In genomic region chr2:240820014-240820606, GRCh38 we compare ENCODE assay signal across 8 cellular contexts. TPM values are rescaled to one million over a fixed set of nuclear protein-coding genes. Genes with fewer than 3 reads are reported as not detected.
DNase-seq lines count a peak whose midpoint lies in the region; ATAC-seq and TF ChIP-seq lines count a peak whose summit lies in the region.

TSS of gene KIF1A (minus strand) at chr2:240820219. CDS start at chr2:240797752, 22,467 bp downstream.

- H3K9me3 ChIP-seq in breast epithelium (peaks cover 2 to 6% of the 10 kb centered on the region in 2 donors), right cardiac atrium (ENCODE audit: control insufficient read depth, low read length) (peaks cover 4% of the 10 kb centered on the region)

- intact Hi-C loops in breast epithelium (cut with DNase I; ENCODE audit: low total_unique reads) (no loop called here), MCF 10A (cut with micrococcal nuclease) (no loop called here), right cardiac atrium (cut with DNase I) (no loop called here), CD14-positive monocyte (cut with micrococcal nuclease) (no loop called here)

- no TSS peak for BruUV-seq in MCF 10A (replicated peaks; lab: Mats Ljungman, UMichigan)

- H3K4me1 ChIP-seq in breast epithelium (peaks cover 0 to 12% of the 10 kb centered on the region in 2 donors), right cardiac atrium (ENCODE audit: control insufficient read depth, insufficient read depth, low read length) (no peaks in the 10 kb centered on the region)

- H3K27ac Mint-ChIP-seq in MCF 10A (ENCODE audit: low read depth, unreplicated experiment) (no peak within 1 kb of the TSS), T-cell (no peak within 1 kb of the TSS), CD14-positive monocyte (no peak within 1 kb of the TSS)
- H3K27ac Mint-ChIP-seq in stimulated activated memory B cell treated with anti-CD40 and anti-IgM and Interleukin-4, amounts not matched to agents 10 μg/mL and 1 μg/mL and 100 μg/mL, for 72 hours, result no peak within 1 kb of the TSS

- H3K4me3 ChIP-seq in breast epithelium (peak within 1 kb of the TSS in 2 of 3 donors; percentile 43 to 66), right cardiac atrium (ENCODE audit: low read length) (peak within 1 kb of the TSS; percentile 56)

- ATAC-seq in T-cell (replicated peaks in 1 of 4) (peak; percentile 26 to 44 (median 38)), right cardiac atrium (peak; percentile 66 to 77), HG03342 (IDR thresholded peaks at IDR 0.05; ENCODE audit: unreplicated experiment) (no peak)
- ATAC-seq in stimulated activated memory B cell treated with anti-CD40 and anti-IgM and Interleukin-4, amounts not matched to agents 10 μg/mL and 1 μg/mL and 100 μg/mL, for 72 hours, result no peak

- POLR2A ChIA-PET in MCF 10A (lab: Yijun Ruan, JAX) (no interaction called here), T-cell (lab: Charles Lee) (no interaction called here)

- no peak within 1 kb of the TSS for H3K4me3 Mint-ChIP-seq in MCF 10A (ENCODE audit: unreplicated experiment)
- peak within 1 kb of the TSS; percentile 21 to 68 (median 21) for H3K4me3 Mint-ChIP-seq in T-cell
- H3K4me3 Mint-ChIP-seq in stimulated activated memory B cell treated with anti-CD40 and anti-IgM and Interleukin-4, amounts not matched to agents 10 μg/mL and 1 μg/mL and 100 μg/mL, for 72 hours, result peak within 1 kb of the TSS; percentile 54
- H3K4me3 Mint-ChIP-seq in CD14-positive monocyte, result peak within 1 kb of the TSS in 1 of 2 donors; percentile 84

- H3K36me3 ChIP-seq in breast epithelium, result no peaks in the 10 kb centered on the region

- H3K27ac ChIP-seq in breast epithelium (no peak within 1 kb of the TSS), right cardiac atrium (ENCODE audit: low read length) (no peak within 1 kb of the TSS)

- H3K36me3 Mint-ChIP-seq in MCF 10A (ENCODE audit: insufficient read depth, unreplicated experiment) (no peaks in the 10 kb centered on the region), T-cell (no peaks in the 10 kb centered on the region), CD14-positive monocyte (peaks cover 0 to 1% of the 10 kb centered on the region in 2 donors)
- peaks cover 6% of the 10 kb centered on the region for H3K36me3 Mint-ChIP-seq in stimulated activated memory B cell treated with anti-CD40 and anti-IgM and Interleukin-4, amounts not matched to agents 10 μg/mL and 1 μg/mL and 100 μg/mL, for 72 hours

- TF ChIP-seq POLR2A in breast epithelium (IDR thresholded peaks at IDR 0.05), result no peak

- H3K27me3 Mint-ChIP-seq in MCF 10A (ENCODE audit: insufficient read depth, unreplicated experiment) (peaks cover 44% of the 10 kb centered on the region), T-cell (peaks cover 39 to 61% of the 10 kb centered on the region in 2 donors), CD14-positive monocyte (ENCODE audit: low read depth in 3 of 3) (peaks cover 47 to 83% (median 69%) of the 10 kb centered on the region in 3 donors)
- H3K27me3 Mint-ChIP-seq in stimulated activated memory B cell treated with anti-CD40 and anti-IgM and Interleukin-4, amounts not matched to agents 10 μg/mL and 1 μg/mL and 100 μg/mL, for 72 hours, result peaks cover 76% of the 10 kb centered on the region

- TF ChIP-seq CTCF in breast epithelium (IDR thresholded peaks at IDR 0.05), result no peak
- no peak for TF ChIP-seq CTCF in MCF 10A (IDR thresholded peaks at IDR 0.05; ENCODE audit: unreplicated experiment)
- no peak for TF ChIP-seq CTCF in CD14-positive monocyte (IDR thresholded peaks at IDR 0.05)

- DNase-seq in breast epithelium (ENCODE audit: low spot score in 2 of 2), result no peak
- no peak for DNase-seq in MCF 10A (ENCODE audit: unreplicated experiment)
- no peak for DNase-seq in T-cell
- DNase-seq in right cardiac atrium, result peak in 2 of 3 donors; percentile 80 to 87
- no peak for DNase-seq in activated gamma-delta T cell treated with Interleukin-2 at 50 U/mL for 16 hours
- no peak for DNase-seq in CD14-positive monocyte (ENCODE audit: low spot score)

- H3K4me1 Mint-ChIP-seq in MCF 10A (ENCODE audit: insufficient read depth, unreplicated experiment) (no peaks in the 10 kb centered on the region), T-cell (peaks cover 11 to 12% (median 12%) of the 10 kb centered on the region in 3 donors), CD14-positive monocyte (no peaks in the 10 kb centered on the region)
- H3K4me1 Mint-ChIP-seq in stimulated activated memory B cell treated with anti-CD40 and anti-IgM and Interleukin-4, amounts not matched to agents 10 μg/mL and 1 μg/mL and 100 μg/mL, for 72 hours, result peaks cover 8% of the 10 kb centered on the region

- CTCF ChIA-PET in MCF 10A (lab: Yijun Ruan, JAX), result no interaction called here
- CTCF ChIA-PET in T-cell (lab: Charles Lee), result no interaction called here

- H3K27me3 ChIP-seq in breast epithelium (peaks cover 14 to 68% of the 10 kb centered on the region in 2 donors), right cardiac atrium (ENCODE audit: control insufficient read depth, insufficient read depth) (no peaks in the 10 kb centered on the region)

- WGBS in right cardiac atrium, result under 1% methylated on average over 92 of the region's 93 CpGs

- H3K9me3 Mint-ChIP-seq in MCF 10A (ENCODE audit: unreplicated experiment), result peaks cover 8% of the 10 kb centered on the region
- peaks cover 0 to 5% (median 0%) of the 10 kb centered on the region in 3 donors for H3K9me3 Mint-ChIP-seq in T-cell
- H3K9me3 Mint-ChIP-seq in stimulated activated memory B cell treated with anti-CD40 and anti-IgM and Interleukin-4, amounts not matched to agents 10 μg/mL and 1 μg/mL and 100 μg/mL, for 72 hours, result peaks cover 5% of the 10 kb centered on the region
- peaks cover 6 to 23% (median 9%) of the 10 kb centered on the region in 7 donors for H3K9me3 Mint-ChIP-seq in CD14-positive monocyte

RNA-seq across cellular contexts. Expression of gene KIF1A, which starts in this region (rescaled TPM):
- total RNA-seq in breast epithelium, result under 1 TPM in 2 of 3 donors, not detected in 1; under 0.01 to 0.29 TPM
- not detected in 2 replicates for total RNA-seq in MCF 10A (2022)
- total RNA-seq in T-cell, result under 1 TPM in 3 of 5 donors, not detected in 2; 0.43 to 0.58 (median 0.51) TPM
- total RNA-seq in right cardiac atrium, result 10 to 100 TPM; 45.3 to 83.0 (median 66.9) TPM
- polyA plus RNA-seq in right cardiac atrium, result 45.7 TPM
- not detected for polyA plus RNA-seq in CD14-positive monocyte

Comparison
In these comparisons a context has a peak if more than half of its experiments do, and no peak if none do; other contexts are left out.
1. RNA of gene KIF1A (total RNA-seq): 45.3 to 83.0 TPM in right cardiac atrium; 0.43 to 0.58 TPM in T-cell, not detected in MCF 10A and under 0.01 to 0.29 TPM in breast epithelium; every median in the first group is over 10 times any median in the second.
2. RNA of gene KIF1A (polyA plus RNA-seq): 45.7 TPM in right cardiac atrium (single experiment); not detected in CD14-positive monocyte; every median in the first group is over 10 times any median in the second.
3. Peak in ATAC-seq in T-cell; RNA of the gene not detected or under 1 TPM.
4. DNase-seq: peak in right cardiac atrium (2 of 3); none in breast epithelium (0 of 2), MCF 10A (single experiment), T-cell (0 of 34), activated gamma-delta T cell treated with Interleukin-2 at 50 U/mL for 16 hours (single experiment) and CD14-positive monocyte (single experiment).
5. ATAC-seq: peak in right cardiac atrium (2 of 2); none in stimulated activated memory B cell treated with anti-CD40 and anti-IgM and Interleukin-4, amounts not matched to agents 10 μg/mL and 1 μg/mL and 100 μg/mL, for 72 hours (single experiment) and HG03342 (single experiment).